Comparison of ENCODE assay signal across 8 cellular contexts in genomic region chr10:986137-986825, GRCh38. TPM values are rescaled to one million over a fixed set of nuclear protein-coding genes. Genes with fewer than 3 reads are reported as not detected.
DNase-seq lines count a peak whose midpoint lies in the region; ATAC-seq and TF ChIP-seq lines count a peak whose summit lies in the region.

No MANE protein-coding gene starts in this region.

- DNase-seq in GM03348 (ENCODE audit: low spot score) = peak; percentile 25
- peak; percentile 13 for DNase-seq in NCI-H2107 treated with DMSO at 0.1 percent for 48 hours (lab: John Stamatoyannopoulos, UW; ENCODE audit: unreplicated experiment)
- no peak for DNase-seq in neural crest cell (ENCODE audit: low read depth, low spot score)
- DNase-seq in GOT3 (lab: John Stamatoyannopoulos, UW) = no peak
- no peak for DNase-seq in NK-92 treated with Interleukin-12 subunit alpha and Interleukin-12 subunit beta, amount 100 ng/mL, for 24 hours (lab: John Stamatoyannopoulos, UW)
- DNase-seq in activated CD4-positive, alpha-beta T cell treated with anti-CD3 and anti-CD28 coated beads, Interleukin-2, amount 50 U/mL, for 48 hours = no peak

- H3K9me3 Mint-ChIP-seq in brain = peaks cover under 1 to 5% (median under 1%) of the 10 kb centered on the region in 5 experiments
- peaks cover under 1% of the 10 kb centered on the region for H3K9me3 Mint-ChIP-seq in neural crest cell

- ATAC-seq in GM21367 (IDR thresholded peaks at IDR 0.05; ENCODE audit: unreplicated experiment) = no peak

- peak overlapping the region in 4 of 5 experiments; percentile 95 to 98 (median 96) for H3K4me3 Mint-ChIP-seq in brain
- peak overlapping the region; percentile 99 for H3K4me3 Mint-ChIP-seq in neural crest cell

- no peak for TF ChIP-seq CTCF in brain (conservative IDR thresholded peaks at IDR 0.05)
- TF ChIP-seq CTCF in neural crest cell (conservative IDR thresholded peaks at IDR 0.05) = no peak

- peaks cover 25% of the 10 kb centered on the region for H3K36me3 Mint-ChIP-seq in brain
- peaks cover 8% of the 10 kb centered on the region for H3K36me3 Mint-ChIP-seq in neural crest cell (ENCODE audit: low read depth)

- peaks cover 47% of the 10 kb centered on the region for H3K4me1 Mint-ChIP-seq in brain
- H3K4me1 Mint-ChIP-seq in neural crest cell = peaks cover 25% of the 10 kb centered on the region

- H3K27ac Mint-ChIP-seq in brain (peak overlapping the region in 3 of 5 experiments; percentile 68 to 99 (median 93)), neural crest cell (ENCODE audit: unreplicated experiment) (no peak overlapping the region)

- H3K27me3 Mint-ChIP-seq in brain (peaks cover 14% of the 10 kb centered on the region), neural crest cell (ENCODE audit: low read depth) (no peaks in the 10 kb centered on the region)

RNA-seq across cellular contexts. Expression of gene GTPBP4, which starts 2.0 kb away (rescaled TPM):
- polyA plus RNA-seq in brain (ENCODE audit: insufficient read depth, low read depth, low replicate concordance) = 24.9 TPM
- total RNA-seq in neural crest cell = 69.6 and 79.8 TPM in 2 replicates

RNA-seq across cellular contexts. Expression of gene IDI2, which starts 39.4 kb away (rescaled TPM):
- not detected for polyA plus RNA-seq in brain (ENCODE audit: insufficient read depth, low read depth, low replicate concordance)
- total RNA-seq in neural crest cell = not detected in 2 replicates

RNA-seq across cellular contexts. Expression of gene LARP4B, which starts 54.8 kb away (rescaled TPM):
- polyA plus RNA-seq in brain (ENCODE audit: insufficient read depth, low read depth, low replicate concordance) = 25.5 TPM
- 75.2 and 75.4 TPM in 2 replicates for total RNA-seq in neural crest cell

Comparison
In these comparisons a context has a peak if more than half of its experiments do, and no peak if none do; other contexts are left out.
1. DNase-seq: peak in GM03348 (single experiment) and NCI-H2107 treated with DMSO at 0.1 percent for 48 hours (single experiment); none in neural crest cell (single experiment), GOT3 (single experiment), NK-92 treated with Interleukin-12 subunit alpha and Interleukin-12 subunit beta, amount 100 ng/mL, for 24 hours (single experiment) and activated CD4-positive, alpha-beta T cell treated with anti-CD3 and anti-CD28 coated beads, Interleukin-2, amount 50 U/mL, for 48 hours (0 of 2).